In genomic region chr2:19894135-19894792, GRCh38 we compare ENCODE assay signal across 16 cellular contexts. TPM values are rescaled to one million over a fixed set of nuclear protein-coding genes. Genes with fewer than 3 reads are reported as not detected.
DNase-seq lines count a peak whose midpoint lies in the region; ATAC-seq and TF ChIP-seq lines count a peak whose summit lies in the region.
"Had no signal": no experiment of that assay in that cellular context is flagged by ENCODE, and none has a peak within 500 bp of the region (broad histone marks: within the 10 kb centered on the region; RNA-seq: fewer than 3 reads in every experiment).

No MANE protein-coding gene starts in this region.

- intact Hi-C loops in Calu3 (cut with micrococcal nuclease; ENCODE audit: unreplicated experiment) = no loop called here
- intact Hi-C loops in Right ventricle myocardium inferior (cut with DNase I) = no loop called here

- BruUV-seq in Calu3 (replicated peaks; lab: Mats Ljungman, UMichigan) = no TSS peak

- H3K27ac ChIP-seq in liver (ENCODE audit: low read depth in 1 of 2, low read length in 2 of 2) = peak overlapping the region in 1 of 2 donors; percentile 35
- H3K27ac ChIP-seq: colonic mucosa, neutrophil, WERI-Rb-1 had no signal

- TF ChIP-seq RAD21 in liver (IDR thresholded peaks at IDR 0.05) = no peak

- no peak overlapping the region for H3K9ac ChIP-seq in liver (ENCODE audit: low read depth in 1 of 2, low read length in 2 of 2)

- no peak overlapping the region for H3K4me3 Mint-ChIP-seq in activated T-cell treated with anti-CD3 and anti-CD28 coated beads, Interleukin-2, amount 50 U/mL, for 24 hours
- H3K4me3 Mint-ChIP-seq in Calu3 (ENCODE audit: low read depth, unreplicated experiment) = no peak overlapping the region
- no peak overlapping the region for H3K4me3 Mint-ChIP-seq in type B pancreatic cell
- H3K4me3 Mint-ChIP-seq: stimulated activated memory B cell treated with anti-CD40 and anti-IgM and Interleukin-4, amounts not matched to agents 10 μg/mL and 1 μg/mL and 100 μg/mL, for 72 hours had no signal

- H3K36me3 Mint-ChIP-seq in activated T-cell treated with anti-CD3 and anti-CD28 coated beads, Interleukin-2, amount 50 U/mL, for 24 hours (ENCODE audit: low read depth) = peaks cover 48% of the 10 kb centered on the region
- H3K36me3 Mint-ChIP-seq in Calu3 (ENCODE audit: insufficient read depth, unreplicated experiment) = no peaks in the 10 kb centered on the region
- H3K36me3 Mint-ChIP-seq in type B pancreatic cell = peaks cover 11% of the 10 kb centered on the region

- no peaks in the 10 kb centered on the region for H3K9me3 Mint-ChIP-seq in activated T-cell treated with anti-CD3 and anti-CD28 coated beads, Interleukin-2, amount 50 U/mL, for 24 hours
- H3K9me3 Mint-ChIP-seq in Calu3 (ENCODE audit: low read depth, unreplicated experiment) = no peaks in the 10 kb centered on the region
- no peaks in the 10 kb centered on the region for H3K9me3 Mint-ChIP-seq in type B pancreatic cell

- no peak for DNase-seq in activated T-cell treated with anti-CD3 and anti-CD28 coated beads, Interleukin-2, amount 50 U/mL, for 24 hours
- no peak for DNase-seq in activated T-cell treated with anti-CD3 and anti-CD28 coated beads, Interleukin-2, amount 50 U/mL, for 48 hours
- DNase-seq in Calu3 = no peak
- DNase-seq in type B pancreatic cell (ENCODE audit: extremely low spot score, unreplicated experiment) = no peak
- DNase-seq in Right ventricle myocardium inferior (ENCODE audit: missing footprints) = no peak
- DNase-seq: ACHN; activated naive CD4-positive, alpha-beta T cell treated with anti-CD3 and anti-CD28 coated beads, Interleukin-2, amount 50 U/mL, for 16 hours; colonic mucosa; DMS79; NCI-H446; WERI-Rb-1 had no signal

- TF ChIP-seq CTCF in liver (IDR thresholded peaks at IDR 0.05; ENCODE audit: low read depth, low read length, missing input control) (no peak), Calu3 (IDR thresholded peaks at IDR 0.05; ENCODE audit: unreplicated experiment) (no peak), type B pancreatic cell (conservative IDR thresholded peaks at IDR 0.05) (no peak)

- CTCF ChIA-PET in Calu3 (lab: Charles Lee) = no interaction called here

- H3K4me1 Mint-ChIP-seq in activated T-cell treated with anti-CD3 and anti-CD28 coated beads, Interleukin-2, amount 50 U/mL, for 24 hours (ENCODE audit: low read depth) = peaks cover 71% of the 10 kb centered on the region
- no peaks in the 10 kb centered on the region for H3K4me1 Mint-ChIP-seq in Calu3 (ENCODE audit: low read depth, unreplicated experiment)
- peaks cover 34% of the 10 kb centered on the region for H3K4me1 Mint-ChIP-seq in type B pancreatic cell (ENCODE audit: unreplicated experiment)

- no peaks in the 10 kb centered on the region for H3K9me3 ChIP-seq in liver (ENCODE audit: control insufficient read depth in 4 of 4, low read length in 3 of 4)
- H3K9me3 ChIP-seq: colonic mucosa, neutrophil had no signal

- H3K36me3 ChIP-seq in liver (ENCODE audit: control insufficient read depth in 4 of 4, insufficient read depth in 3 of 4, low read depth in 1 of 4, low read length in 3 of 4) = no peaks in the 10 kb centered on the region
- H3K36me3 ChIP-seq: colonic mucosa, neutrophil had no signal

- no peaks in the 10 kb centered on the region for H3K27me3 Mint-ChIP-seq in activated T-cell treated with anti-CD3 and anti-CD28 coated beads, Interleukin-2, amount 50 U/mL, for 24 hours
- H3K27me3 Mint-ChIP-seq in Calu3 (ENCODE audit: unreplicated experiment) (no peaks in the 10 kb centered on the region), type B pancreatic cell (no peaks in the 10 kb centered on the region)
- H3K27me3 Mint-ChIP-seq: stimulated activated memory B cell treated with anti-CD40 and anti-IgM and Interleukin-4, amounts not matched to agents 10 μg/mL and 1 μg/mL and 100 μg/mL, for 72 hours had no signal

- no peaks in the 10 kb centered on the region for H3K27me3 ChIP-seq in liver (ENCODE audit: control insufficient read depth in 4 of 4, insufficient read depth in 4 of 4, low read length in 3 of 4)
- H3K27me3 ChIP-seq: colonic mucosa, neutrophil had no signal

- 76% methylated on average over 4 of the region's 4 CpGs for WGBS in liver

- H3K27ac Mint-ChIP-seq in activated T-cell treated with anti-CD3 and anti-CD28 coated beads, Interleukin-2, amount 50 U/mL, for 24 hours = peak overlapping the region; percentile 70
- H3K27ac Mint-ChIP-seq in Calu3 (ENCODE audit: unreplicated experiment) = no peak overlapping the region
- H3K27ac Mint-ChIP-seq in type B pancreatic cell = no peak overlapping the region
- H3K27ac Mint-ChIP-seq: stimulated activated memory B cell treated with anti-CD40 and anti-IgM and Interleukin-4, amounts not matched to agents 10 μg/mL and 1 μg/mL and 100 μg/mL, for 72 hours had no signal

- ATAC-seq in GM21717 (IDR thresholded peaks at IDR 0.05; ENCODE audit: unreplicated experiment) (peak; percentile 16), HG03159 (IDR thresholded peaks at IDR 0.05; ENCODE audit: unreplicated experiment) (peak; percentile 8), Right ventricle myocardium inferior (no peak)
- ATAC-seq: stimulated activated memory B cell treated with anti-CD40 and anti-IgM and Interleukin-4, amounts not matched to agents 10 μg/mL and 1 μg/mL and 100 μg/mL, for 72 hours had no signal

- H3K4me3 ChIP-seq in liver (ENCODE audit: low read depth in 1 of 3, low read length in 3 of 3) = no peak overlapping the region
- H3K4me3 ChIP-seq: colonic mucosa had no signal

- peaks cover 10 to 42% (median 29%) of the 10 kb centered on the region in 4 donors for H3K4me1 ChIP-seq in liver (ENCODE audit: control insufficient read depth in 4 of 4, insufficient read depth in 4 of 4, low read length in 3 of 4)
- H3K4me1 ChIP-seq: colonic mucosa had no signal

TF ChIP-seq in liver, 16 proteins besides CTCF, POLR2A, EP300 and RAD21:
- peak in 1 of 2 donors; percentile 52 for TF ChIP-seq HNF4A (conservative IDR thresholded peaks at IDR 0.05)
- no peak for TF ChIP-seq FOXA2 (IDR thresholded peaks at IDR 0.05)
- TF ChIP-seq RXRA (IDR thresholded peaks at IDR 0.05) = no peak
- TF ChIP-seq YY1 (IDR thresholded peaks at IDR 0.05) = peak; percentile 17
- TF ChIP-seq EGR1 (IDR thresholded peaks at IDR 0.05; ENCODE audit: low read depth in 2 of 2) = no peak
- peak; percentile 39 for TF ChIP-seq ZBTB33 (IDR thresholded peaks at IDR 0.05)

RNA-seq across cellular contexts. Expression of gene TTC32, which starts 7.5 kb away (rescaled TPM):
- total RNA-seq in liver (10 to 100 TPM in 1 of 2 donors, 1 to 10 TPM in 1; 9.7 to 12.0 TPM), Calu3 (2022) (13.6 and 14.4 TPM in 2 replicates), type B pancreatic cell (ENCODE audit: low replicate concordance) (14.0 and 19.0 TPM in 2 replicates), Right ventricle myocardium inferior (2.7 TPM)
- polyA plus RNA-seq in liver = 10 to 100 TPM in 1 of 2 donors, 1 to 10 TPM in 1; 4.1 to 11.4 TPM
